9 cellular contexts compared by ENCODE assay signal in the genomic region with DNA sequence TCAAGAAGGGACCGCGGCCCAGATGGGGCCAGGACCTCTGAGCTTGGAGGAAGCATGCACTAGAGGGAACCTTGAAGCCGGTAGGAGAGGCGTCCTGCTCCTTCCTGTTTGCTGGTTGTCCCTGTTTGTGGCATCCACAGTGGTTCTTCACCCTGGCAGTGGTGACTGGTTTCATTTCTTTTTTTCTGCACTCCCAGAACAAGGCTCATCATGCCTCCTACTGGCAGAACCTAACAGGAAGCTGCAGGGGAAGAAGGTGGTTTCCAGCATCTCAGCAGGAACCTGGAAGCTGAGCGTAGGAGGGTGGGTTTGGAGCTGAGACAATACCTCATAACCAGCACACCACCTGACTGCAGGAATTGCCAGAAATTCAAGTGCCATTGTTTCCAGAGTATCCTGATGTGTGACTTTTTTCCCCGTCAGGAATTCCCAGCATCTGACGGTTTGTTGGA. TPM values are rescaled to one million over a fixed set of nuclear protein-coding genes. Genes with fewer than 3 reads are reported as not detected.
DNase-seq lines count a peak whose midpoint lies in the region; ATAC-seq lines count a peak whose summit lies in the region.
"Had no signal": no experiment of that assay in that cellular context is flagged by ENCODE, and none has a peak within 500 bp of the region (broad histone marks: within the 10 kb centered on the region; RNA-seq: fewer than 3 reads in every experiment).

No MANE protein-coding gene starts in this region.

- no peaks in the 10 kb centered on the region for H3K36me3 ChIP-seq in trophoblast cell (ENCODE audit: control insufficient read depth in 1 of 2, insufficient read depth in 2 of 2, low read length in 2 of 2)

- H3K27me3 ChIP-seq in trophoblast cell (ENCODE audit: insufficient read depth, low read length): no peaks in the 10 kb centered on the region

- no peak overlapping the region for H3K14ac ChIP-seq in trophoblast cell (ENCODE audit: low read length)

- no peaks in the 10 kb centered on the region for H3K4me1 ChIP-seq in trophoblast cell (ENCODE audit: control insufficient read depth in 1 of 2, insufficient read depth in 2 of 2, low read length in 2 of 2)

- intact Hi-C loops in activated CD4-positive, alpha-beta memory T cell treated with anti-CD3 and anti-CD28 coated beads for 36 hours (cut with micrococcal nuclease): no loop called here

- H3K4ac ChIP-seq in trophoblast cell (ENCODE audit: low read depth, low read length): no peak overlapping the region

- no peak overlapping the region for H4K12ac ChIP-seq in trophoblast cell (ENCODE audit: low read depth, low read length)

- no peak overlapping the region for H3K4me3 Mint-ChIP-seq in activated CD4-positive, alpha-beta memory T cell treated with anti-CD3 and anti-CD28 coated beads for 36 hours
- H3K4me3 Mint-ChIP-seq: brain had no signal

- H3K27me3 Mint-ChIP-seq in activated CD4-positive, alpha-beta memory T cell treated with anti-CD3 and anti-CD28 coated beads for 36 hours: no peaks in the 10 kb centered on the region
- H3K27me3 Mint-ChIP-seq: brain had no signal

- POLR2A ChIA-PET in activated CD4-positive, alpha-beta memory T cell treated with anti-CD3 and anti-CD28 coated beads for 36 hours (lab: Charles Lee): interaction anchor here (0.8 kb wide), 1 partner anchor 66 kb away, joined by 4 read pairs; no protein-coding TSS in a partner anchor

- H2BK12ac ChIP-seq in trophoblast cell (ENCODE audit: low read length): no peak overlapping the region

- H3K4me2 ChIP-seq in trophoblast cell (ENCODE audit: low read length): no peak overlapping the region

- no peak overlapping the region for H2BK5ac ChIP-seq in trophoblast cell (ENCODE audit: low read depth, low read length, poor library complexity)

- H3K27ac ChIP-seq in trophoblast cell (ENCODE audit: low read depth, low read length): no peak overlapping the region

- H3K23ac ChIP-seq in trophoblast cell (ENCODE audit: low read length): no peak overlapping the region

- WGBS in trophoblast cell (ENCODE audit: extremely low coverage, insufficient coverage, insufficient read length): no CpG with 5 or more reads among the region's 7 CpGs

- no peaks in the 10 kb centered on the region for H3K9me3 ChIP-seq in trophoblast cell (ENCODE audit: insufficient read depth, low read depth, low read length)

- no peak overlapping the region for H3K9ac ChIP-seq in trophoblast cell (ENCODE audit: low read length)

- H4K8ac ChIP-seq in trophoblast cell (ENCODE audit: low read depth, low read length): no peak overlapping the region

- H3K4me3 ChIP-seq in trophoblast cell (ENCODE audit: low read depth, low read length): no peak overlapping the region

- ATAC-seq in GM21447 (IDR thresholded peaks at IDR 0.05; ENCODE audit: unreplicated experiment): peak; percentile 88

- DNase-seq in NCI-H82 (lab: John Stamatoyannopoulos, UW) (peak; percentile 22), NCI-H82 treated with DMSO at 0.1 percent for 48 hours (lab: John Stamatoyannopoulos, UW; ENCODE audit: unreplicated experiment) (no peak), HT-29 (ENCODE audit: low spot score) (peak; percentile 71), germinal center (ENCODE audit: low spot score) (peak; percentile 72), trophoblast cell (peak; percentile 73 to 74)
- peak; percentile 64 for DNase-seq in activated CD4-positive, alpha-beta memory T cell treated with anti-CD3 and anti-CD28 coated beads for 36 hours
- DNase-seq in activated CD8-positive, alpha-beta memory T cell treated with anti-CD3 and anti-CD28 coated beads for 24 hours: no peak

- H3K27ac Mint-ChIP-seq in activated CD4-positive, alpha-beta memory T cell treated with anti-CD3 and anti-CD28 coated beads for 36 hours: no peak overlapping the region
- H3K27ac Mint-ChIP-seq: brain had no signal

- H3K18ac ChIP-seq in trophoblast cell (ENCODE audit: low read length): no peak overlapping the region

- CTCF ChIA-PET in activated CD4-positive, alpha-beta memory T cell treated with anti-CD3 and anti-CD28 coated beads for 36 hours (lab: Charles Lee): interaction anchor here (0.6 to 2.6 kb wide), 12 partner anchors 10 to 352 kb away, joined by 3 to 21 read pairs (median 4); partner anchors contain the start of gene TMEM170A

- H2BK120ac ChIP-seq in trophoblast cell (ENCODE audit: insufficient read depth, low read length, poor library complexity): no peak overlapping the region

- H2AFZ ChIP-seq in trophoblast cell (ENCODE audit: insufficient read depth, low read length, poor library complexity): no peak overlapping the region

- no peaks in the 10 kb centered on the region for H3K79me1 ChIP-seq in trophoblast cell (ENCODE audit: low read length)

- H2AK5ac ChIP-seq in trophoblast cell (ENCODE audit: low read length): no peak overlapping the region

- no peak overlapping the region for H4K91ac ChIP-seq in trophoblast cell (ENCODE audit: low read depth, low read length)

- H3K79me2 ChIP-seq in trophoblast cell (ENCODE audit: control insufficient read depth, insufficient read depth, low read length, poor library complexity): no peaks in the 10 kb centered on the region

- H3K36me3 Mint-ChIP-seq in activated CD4-positive, alpha-beta memory T cell treated with anti-CD3 and anti-CD28 coated beads for 36 hours: no peaks in the 10 kb centered on the region

- H3K4me1 Mint-ChIP-seq in activated CD4-positive, alpha-beta memory T cell treated with anti-CD3 and anti-CD28 coated beads for 36 hours (ENCODE audit: low read depth): peaks cover 2% of the 10 kb centered on the region

- H3K9me3 Mint-ChIP-seq in activated CD4-positive, alpha-beta memory T cell treated with anti-CD3 and anti-CD28 coated beads for 36 hours: no peaks in the 10 kb centered on the region
- H3K9me3 Mint-ChIP-seq: brain had no signal

RNA-seq across cellular contexts. Expression of gene TMEM231, which starts 5.8 kb away (rescaled TPM):
- 8.4 and 11.0 TPM in 2 replicates for total RNA-seq in HT-29 (2014; rRNA removed; shearing (Covaris generic))
- total RNA-seq in activated CD4-positive, alpha-beta memory T cell treated with anti-CD3 and anti-CD28 coated beads for 36 hours: 1 to 10 TPM; 4.6 to 5.3 TPM
- polyA plus RNA-seq in trophoblast cell (2013): 3.9 and 4.0 TPM in 2 replicates

RNA-seq across cellular contexts. Expression of gene CHST5, which starts 14.3 kb away (rescaled TPM):
- 0.25 and 1.6 TPM in 2 replicates for total RNA-seq in HT-29 (2014; rRNA removed; shearing (Covaris generic))
- total RNA-seq in activated CD4-positive, alpha-beta memory T cell treated with anti-CD3 and anti-CD28 coated beads for 36 hours: under 1 TPM in 1 of 2 experiments, not detected in 1; 0.34 TPM
- polyA plus RNA-seq in trophoblast cell (2013): 0.06 and 0.07 TPM in 2 replicates

RNA-seq across cellular contexts. Expression of gene GABARAPL2, which starts 15.9 kb away (rescaled TPM):
- total RNA-seq in HT-29 (2014; rRNA removed; shearing (Covaris generic)): 33.0 and 34.3 TPM in 2 replicates
- total RNA-seq in activated CD4-positive, alpha-beta memory T cell treated with anti-CD3 and anti-CD28 coated beads for 36 hours: 10 to 100 TPM; 71.5 to 76.1 TPM
- 79.2 and 79.9 TPM in 2 replicates for polyA plus RNA-seq in trophoblast cell (2013)

RNA-seq across cellular contexts. Expression of gene CHST6, which starts 55.0 kb away (rescaled TPM):
- 0.05 TPM in 1 of 2 replicates, not detected in the other for total RNA-seq in HT-29 (2014; rRNA removed; shearing (Covaris generic))
- not detected for total RNA-seq in activated CD4-positive, alpha-beta memory T cell treated with anti-CD3 and anti-CD28 coated beads for 36 hours
- 0.61 and 0.66 TPM in 2 replicates for polyA plus RNA-seq in trophoblast cell (2013)

Comparison
In these comparisons a context has a peak if more than half of its experiments do, and no peak if none do; other contexts are left out.
1. DNase-seq: peak in NCI-H82 (single experiment), HT-29 (single experiment), activated CD4-positive, alpha-beta memory T cell treated with anti-CD3 and anti-CD28 coated beads for 36 hours (single experiment), germinal center (single experiment) and trophoblast cell (2 of 2); none in NCI-H82 treated with DMSO at 0.1 percent for 48 hours (single experiment) and activated CD8-positive, alpha-beta memory T cell treated with anti-CD3 and anti-CD28 coated beads for 24 hours (single experiment).